In genomic region chr12:49627752-49628360, GRCh38 we compare ENCODE assay signal across 14 cellular contexts. TPM values are rescaled to one million over a fixed set of nuclear protein-coding genes. Genes with fewer than 3 reads are reported as not detected.
DNase-seq lines count a peak whose midpoint lies in the region; ATAC-seq and TF ChIP-seq lines count a peak whose summit lies in the region.
"Had no signal": no experiment of that assay in that cellular context is flagged by ENCODE, and none has a peak within 500 bp of the region (broad histone marks: within the 10 kb centered on the region; RNA-seq: fewer than 3 reads in every experiment).

No MANE protein-coding gene starts in this region.

- ATAC-seq in PC-3, result peak; percentile 39
- no peak for ATAC-seq in HG02798 (IDR thresholded peaks at IDR 0.05; ENCODE audit: poor library complexity, unreplicated experiment)
- ATAC-seq: effector memory CD8-positive, alpha-beta T cell; left ventricle myocardium superior; right lobe of liver had no signal

- H3K9me2 ChIP-seq in PC-3 (replicated peaks; ENCODE audit: low read length), result no peaks in the 10 kb centered on the region

- peak overlapping the region; percentile 52; the same call in 1 of the 2 replicates for H3K4me2 ChIP-seq in PC-3 (ENCODE audit: low read length)
- H3K4me2 ChIP-seq: hepatocyte had no signal

- H3K4me1 ChIP-seq in PC-3 (ENCODE audit: insufficient read depth, low read length), result peaks cover 38% of the 10 kb centered on the region
- H3K4me1 ChIP-seq: right lobe of liver had no signal

- no peak overlapping the region for H3K4me3 ChIP-seq in PC-3 (ENCODE audit: low read length)
- H3K4me3 ChIP-seq: hepatocyte, right lobe of liver had no signal

- no peaks in the 10 kb centered on the region for H3K27me3 ChIP-seq in PC-3 (ENCODE audit: low read length)
- H3K27me3 ChIP-seq: hepatocyte, right lobe of liver had no signal

- H3K9ac ChIP-seq in PC-3 (ENCODE audit: low read length), result no peak overlapping the region

- peaks cover 6% of the 10 kb centered on the region for H3F3A ChIP-seq in PC-3 (ENCODE audit: low read length, unreplicated experiment)

- no peak for TF ChIP-seq CTCF in PC-3 (conservative IDR thresholded peaks at IDR 0.05; ENCODE audit: low read depth, low read length)

- no peaks in the 10 kb centered on the region for H3K9me3 ChIP-seq in PC-3 (ENCODE audit: low read length)
- H3K9me3 ChIP-seq: right lobe of liver had no signal

- H3K79me2 ChIP-seq in PC-3 (ENCODE audit: low read length), result no peaks in the 10 kb centered on the region
- H3K79me2 ChIP-seq: hepatocyte had no signal

- CTCF ChIA-PET in PC-3 (lab: Charles Lee), result no interaction called here

- intact Hi-C loops in PC-3 (cut with micrococcal nuclease), result no loop called here

- H2AFZ ChIP-seq in PC-3 (ENCODE audit: low read length), result no peak overlapping the region
- H2AFZ ChIP-seq: hepatocyte had no signal

- POLR2A ChIA-PET in PC-3 (lab: Charles Lee; ENCODE audit: unreplicated experiment), result interaction anchor here (0.6 kb wide), 1 partner anchor 17 kb away, joined by 12 read pairs; no protein-coding TSS in a partner anchor

- no TSS peak for BruUV-seq in PC-3 (replicated peaks; lab: Mats Ljungman, UMichigan)

- no peaks in the 10 kb centered on the region for H4K20me1 ChIP-seq in PC-3 (ENCODE audit: low read length)

- no peaks in the 10 kb centered on the region for H3K36me3 ChIP-seq in PC-3 (ENCODE audit: low read depth, low read length)
- H3K36me3 ChIP-seq: right lobe of liver had no signal

- DNase-seq in GM04504 (ENCODE audit: low read depth) (peak; percentile 23), PC-3 (peak; percentile 72), dermis blood vessel endothelial cell (peak; percentile 66), renal cortical epithelial cell (ENCODE audit: low read depth) (peak; percentile 83), NCI-H146 treated with DMSO at 0.1 percent for 48 hours (lab: John Stamatoyannopoulos, UW; ENCODE audit: unreplicated experiment) (no peak), DMS53 treated with DMSO at 0.1 percent for 48 hours (lab: John Stamatoyannopoulos, UW; ENCODE audit: unreplicated experiment) (no peak)
- DNase-seq: COR-L47; effector memory CD8-positive, alpha-beta T cell; left ventricle myocardium superior; NCI-H1417; NCI-H446 treated with DMSO at 0.1 percent for 48 hours; right lobe of liver had no signal

- H3K27ac ChIP-seq in PC-3 (ENCODE audit: low read length), result 0 out of 2 replicates have a peak overlapping the region, but pooled peaks have one; percentile 7
- H3K27ac ChIP-seq: hepatocyte, right lobe of liver had no signal

RNA-seq across cellular contexts. Expression of gene PRPF40B, which starts 4.5 kb away (rescaled TPM):
- total RNA-seq in PC-3 (2014; rRNA removed), result 16.2 and 17.7 TPM in 2 replicates
- total RNA-seq in dermis blood vessel endothelial cell, result 1.9 and 4.1 TPM in 2 replicates
- 11.6 and 17.3 TPM in 2 replicates for total RNA-seq in renal cortical epithelial cell

RNA-seq across cellular contexts. Expression of gene FAM186B, which starts 22.4 kb away (rescaled TPM):
- total RNA-seq in PC-3 (2014; rRNA removed) (0.80 and 1.1 TPM in 2 replicates), dermis blood vessel endothelial cell (0.19 and 0.34 TPM in 2 replicates), renal cortical epithelial cell (0.30 and 0.35 TPM in 2 replicates)

RNA-seq across cellular contexts. Expression of gene MCRS1, which starts 59.9 kb away (rescaled TPM):
- total RNA-seq in PC-3 (2014; rRNA removed) (86.8 and 95.8 TPM in 2 replicates), dermis blood vessel endothelial cell (58.5 and 73.9 TPM in 2 replicates), renal cortical epithelial cell (52.1 and 66.9 TPM in 2 replicates)

Comparison
In these comparisons a context has a peak if more than half of its experiments do, and no peak if none do; other contexts are left out.
1. DNase-seq: peak in GM04504 (single experiment), PC-3 (single experiment), dermis blood vessel endothelial cell (single experiment) and renal cortical epithelial cell (single experiment); none in NCI-H146 treated with DMSO at 0.1 percent for 48 hours (single experiment) and DMS53 treated with DMSO at 0.1 percent for 48 hours (single experiment).